17 cellular contexts compared by ENCODE assay signal in genomic region chr18:43936176-43936575, GRCh38.
DNase-seq lines count a peak whose midpoint lies in the region; ATAC-seq, FAIRE-seq and TF ChIP-seq lines count a peak whose summit lies in the region.
"Had no signal": no experiment of that assay in that cellular context is flagged by ENCODE, and none has a peak within 500 bp of the region (broad histone marks: within the 10 kb centered on the region; RNA-seq: fewer than 3 reads in every experiment).

No MANE protein-coding gene starts in this region.

- H3K27me3 ChIP-seq in HepG2 (ENCODE audit: control insufficient read depth in 1 of 2, insufficient read depth in 2 of 2, low read length in 2 of 2) (no peaks in the 10 kb centered on the region), subcutaneous abdominal adipose tissue (ENCODE audit: control insufficient read depth in 5 of 5, insufficient read depth in 4 of 5, low read length in 5 of 5) (no peaks in the 10 kb centered on the region)

- intact Hi-C loops in HepG2 (cut with micrococcal nuclease; ENCODE audit: unreplicated experiment) (no loop called here), MCF 10A (cut with micrococcal nuclease) (no loop called here)

- DNase-seq in DMS53 (lab: John Stamatoyannopoulos, UW) = peak; percentile 66
- no peak for DNase-seq in SK-N-MC (ENCODE audit: low read depth, low spot score)
- DNase-seq in HepG2 (ENCODE audit: low spot score) = no peak
- DNase-seq in MCF 10A (ENCODE audit: unreplicated experiment) = no peak
- no peak for DNase-seq in LoVo (ENCODE audit: low spot score)
- no peak for DNase-seq in stimulated activated CD4-positive, alpha-beta T cell treated with anti-CD3 and anti-CD28 coated beads, Interleukin-4, amount 100 ng/mL, for 24 hours
- DNase-seq: ACHN; Caco-2; CD4-positive, alpha-beta T cell; DND-41; EL; H9 had no signal

- H3K9ac ChIP-seq in SK-N-MC (ENCODE audit: insufficient read length) = no peak overlapping the region
- H3K9ac ChIP-seq in HepG2 (ENCODE audit: insufficient read depth, low read depth, low read length) = no peak overlapping the region
- no peak overlapping the region for H3K9ac ChIP-seq in subcutaneous abdominal adipose tissue (ENCODE audit: low read length in 5 of 5)

- H3K9me3 ChIP-seq in SK-N-MC (ENCODE audit: low read depth, low read length) = no peaks in the 10 kb centered on the region
- H3K9me3 ChIP-seq in HepG2 (ENCODE audit: low read length) = peaks cover 37% of the 10 kb centered on the region
- H3K9me3 ChIP-seq in subcutaneous abdominal adipose tissue (ENCODE audit: control insufficient read depth in 5 of 5, low read length in 5 of 5) = no peaks in the 10 kb centered on the region
- H3K9me3 ChIP-seq: Caco-2 had no signal

- H3K27me3 Mint-ChIP-seq in MCF 10A (ENCODE audit: insufficient read depth, unreplicated experiment) = no peaks in the 10 kb centered on the region
- H3K27me3 Mint-ChIP-seq: CD4-positive, alpha-beta T cell had no signal

- no peak for TF ChIP-seq POLR2A in HepG2 (IDR thresholded peaks at IDR 0.05; ENCODE audit: insufficient read depth in 1 of 2, low read depth in 2 of 2, low read length in 2 of 2)

- FAIRE-seq in HepG2 (lab: Jason Lieb, UNC) = no peak
- FAIRE-seq: A204.1, D721Med, GM12878, H1 had no signal

- no peak for ATAC-seq in HepG2
- ATAC-seq: GM12878 had no signal

- WGBS in HepG2 (ENCODE audit: low lambda C conversion rate) = 11% methylated on average over 4 of the region's 4 CpGs

- H3K4me1 ChIP-seq in HepG2 (ENCODE audit: insufficient read depth, low read length) (no peaks in the 10 kb centered on the region), subcutaneous abdominal adipose tissue (ENCODE audit: control insufficient read depth in 5 of 5, insufficient read depth in 5 of 5, low read length in 5 of 5) (peaks cover 0 to 15% (median 0%) of the 10 kb centered on the region in 5 donors)
- H3K4me1 ChIP-seq: Caco-2 had no signal

- H2AFZ ChIP-seq in HepG2 (ENCODE audit: low read length) = no peak overlapping the region

- H3K9me3 Mint-ChIP-seq in MCF 10A (ENCODE audit: unreplicated experiment) = no peaks in the 10 kb centered on the region
- H3K9me3 Mint-ChIP-seq: H9 had no signal

- H3K36me3 Mint-ChIP-seq in MCF 10A (ENCODE audit: insufficient read depth, unreplicated experiment) = no peaks in the 10 kb centered on the region

- H4K20me1 ChIP-seq in HepG2 (ENCODE audit: insufficient read depth, low read length) = no peaks in the 10 kb centered on the region

- CTCF ChIA-PET in HepG2 (lab: Yijun Ruan, JAX; ENCODE audit: low intra/inter-chr PET ratio, low total read pairs) (no interaction called here), MCF 10A (lab: Yijun Ruan, JAX) (no interaction called here)

- no peak overlapping the region for H3K4me2 ChIP-seq in HepG2 (ENCODE audit: low read depth, low read length)

- TF ChIP-seq RAD21 in HepG2 (CRISPR knock-in tag; IDR thresholded peaks at IDR 0.05) = no peak

- in situ Hi-C loops in HepG2 (cut with HindIII; ENCODE audit: extremely low pct_ligation_motif_present, low pct_unique_long_range_greater_than_20kb) = no loop called here

- H3K79me2 ChIP-seq in HepG2 (ENCODE audit: insufficient read depth, low read length) = no peaks in the 10 kb centered on the region

- POLR2A ChIA-PET in HepG2 (lab: Yijun Ruan, JAX) (no interaction called here), MCF 10A (lab: Yijun Ruan, JAX) (no interaction called here)

- no peaks in the 10 kb centered on the region for H3K4me1 Mint-ChIP-seq in MCF 10A (ENCODE audit: insufficient read depth, unreplicated experiment)

- TF ChIP-seq EP300 in HepG2 (IDR thresholded peaks at IDR 0.05; ENCODE audit: low read depth in 2 of 2, low read length in 2 of 2) (no peak), HepG2 (CRISPR knock-in tag; IDR thresholded peaks at IDR 0.05; ENCODE audit: borderline replicate concordance) (no peak)

- no peak overlapping the region for H3K27ac Mint-ChIP-seq in MCF 10A (ENCODE audit: low read depth, unreplicated experiment)
- H3K27ac Mint-ChIP-seq: CD4-positive, alpha-beta T cell; H9 had no signal

- no peak overlapping the region for H3K4me3 ChIP-seq in SK-N-MC
- H3K4me3 ChIP-seq in HepG2 (replicated peaks in 1 of 3; ENCODE audit: insufficient read depth in 1 of 3, low read depth in 2 of 3, low read length in 3 of 3) = no peak overlapping the region
- H3K4me3 ChIP-seq in subcutaneous abdominal adipose tissue (ENCODE audit: low read depth in 1 of 5, low read length in 5 of 5) = no peak overlapping the region
- H3K4me3 ChIP-seq: GM12878 had no signal

- H3K36me3 ChIP-seq in SK-N-MC (ENCODE audit: insufficient read depth, low read length) (no peaks in the 10 kb centered on the region), HepG2 (replicated peaks in 1 of 2; ENCODE audit: control insufficient read depth in 1 of 2, insufficient read depth in 2 of 2, low read length in 2 of 2) (no peaks in the 10 kb centered on the region), subcutaneous abdominal adipose tissue (ENCODE audit: control insufficient read depth in 5 of 5, insufficient read depth in 5 of 5, low read length in 5 of 5) (no peaks in the 10 kb centered on the region)

- no TSS peak for BruUV-seq in HepG2 (replicated peaks; lab: Mats Ljungman, UMichigan)
- BruUV-seq in MCF 10A (replicated peaks; lab: Mats Ljungman, UMichigan) = no TSS peak

- H3K4me3 Mint-ChIP-seq in MCF 10A (ENCODE audit: unreplicated experiment) = no peak overlapping the region
- H3K4me3 Mint-ChIP-seq: CD4-positive, alpha-beta T cell; H9 had no signal

- H3K27ac ChIP-seq in SK-N-MC = peak overlapping the region; percentile 98
- H3K27ac ChIP-seq in HepG2 (ENCODE audit: extremely low read length, insufficient read depth, low read length) = no peak overlapping the region
- peak overlapping the region; percentile 78 for H3K27ac ChIP-seq in subcutaneous abdominal adipose tissue (ENCODE audit: low read depth, low read length)

- TF ChIP-seq CTCF in HepG2 (CRISPR knock-in tag; IDR thresholded peaks at IDR 0.05) (no peak), MCF 10A (IDR thresholded peaks at IDR 0.05; ENCODE audit: unreplicated experiment) (no peak)

TF ChIP-seq in HepG2, 621 proteins besides CTCF, POLR2A, EP300 and RAD21:
- TF ChIP-seq TFE3 (CRISPR knock-in tag; IDR thresholded peaks at IDR 0.05) (no peak), CEBPB (IDR thresholded peaks at IDR 0.05; ENCODE audit: borderline replicate concordance, low read depth, low read length) (peak; percentile 50; the same call in 1 of the 2 replicates), HMG20A (CRISPR knock-in tag; IDR thresholded peaks at IDR 0.05; ENCODE audit: borderline replicate concordance) (no peak), BHLHE40 (IDR thresholded peaks at IDR 0.05; ENCODE audit: low read length) (peak; percentile 49)
